1 cellular context compared by ENCODE assay signal in genomic region chr7:1502845-1503244, GRCh38.
TF ChIP-seq lines count a peak whose summit lies in the region.

No MANE protein-coding gene starts in this region.

TF ChIP-seq in GM12878, 131 proteins besides CTCF, POLR2A, EP300 and RAD21:
- TF ChIP-seq BACH1 (IDR thresholded peaks at IDR 0.05; ENCODE audit: borderline replicate concordance) (no peak), SMC3 (IDR thresholded peaks at IDR 0.05; ENCODE audit: borderline replicate concordance, low read length) (no peak), BHLHE40 (IDR thresholded peaks at IDR 0.05; ENCODE audit: borderline replicate concordance in 1 of 2, low read depth in 2 of 2, low read length in 1 of 2) (no peak), SMARCA5 (IDR thresholded peaks at IDR 0.05) (no peak), EED (IDR thresholded peaks at IDR 0.05; ENCODE audit: low read depth) (no peak), CHD1 (IDR thresholded peaks at IDR 0.05; ENCODE audit: low read depth, low read length) (no peak), CHD4 (IDR thresholded peaks at IDR 0.05) (no peak), BMI1 (IDR thresholded peaks at IDR 0.05; ENCODE audit: borderline replicate concordance) (no peak), TCF7 (IDR thresholded peaks at IDR 0.05; ENCODE audit: borderline replicate concordance) (no peak), ASH2L (IDR thresholded peaks at IDR 0.05; ENCODE audit: borderline replicate concordance, low read depth) (no peak), CEBPZ (IDR thresholded peaks at IDR 0.05; ENCODE audit: low read depth, low read length) (no peak), TARDBP (IDR thresholded peaks at IDR 0.05; ENCODE audit: borderline replicate concordance) (no peak), GABPA (IDR thresholded peaks at IDR 0.05; ENCODE audit: low read depth) (no peak), IRF4 (IDR thresholded peaks at IDR 0.05; ENCODE audit: low read depth, low read length) (no peak)
- TF ChIP-seq, protein P1, sequence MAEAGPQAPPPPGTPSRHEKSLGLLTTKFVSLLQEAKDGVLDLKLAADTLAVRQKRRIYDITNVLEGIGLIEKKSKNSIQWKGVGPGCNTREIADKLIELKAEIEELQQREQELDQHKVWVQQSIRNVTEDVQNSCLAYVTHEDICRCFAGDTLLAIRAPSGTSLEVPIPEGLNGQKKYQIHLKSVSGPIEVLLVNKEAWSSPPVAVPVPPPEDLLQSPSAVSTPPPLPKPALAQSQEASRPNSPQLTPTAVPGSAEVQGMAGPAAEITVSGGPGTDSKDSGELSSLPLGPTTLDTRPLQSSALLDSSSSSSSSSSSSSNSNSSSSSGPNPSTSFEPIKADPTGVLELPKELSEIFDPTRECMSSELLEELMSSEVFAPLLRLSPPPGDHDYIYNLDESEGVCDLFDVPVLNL (IDR thresholded peaks at IDR 0.05; ENCODE audit: low read depth, low read length): no peak
- TF ChIP-seq, protein P2, sequence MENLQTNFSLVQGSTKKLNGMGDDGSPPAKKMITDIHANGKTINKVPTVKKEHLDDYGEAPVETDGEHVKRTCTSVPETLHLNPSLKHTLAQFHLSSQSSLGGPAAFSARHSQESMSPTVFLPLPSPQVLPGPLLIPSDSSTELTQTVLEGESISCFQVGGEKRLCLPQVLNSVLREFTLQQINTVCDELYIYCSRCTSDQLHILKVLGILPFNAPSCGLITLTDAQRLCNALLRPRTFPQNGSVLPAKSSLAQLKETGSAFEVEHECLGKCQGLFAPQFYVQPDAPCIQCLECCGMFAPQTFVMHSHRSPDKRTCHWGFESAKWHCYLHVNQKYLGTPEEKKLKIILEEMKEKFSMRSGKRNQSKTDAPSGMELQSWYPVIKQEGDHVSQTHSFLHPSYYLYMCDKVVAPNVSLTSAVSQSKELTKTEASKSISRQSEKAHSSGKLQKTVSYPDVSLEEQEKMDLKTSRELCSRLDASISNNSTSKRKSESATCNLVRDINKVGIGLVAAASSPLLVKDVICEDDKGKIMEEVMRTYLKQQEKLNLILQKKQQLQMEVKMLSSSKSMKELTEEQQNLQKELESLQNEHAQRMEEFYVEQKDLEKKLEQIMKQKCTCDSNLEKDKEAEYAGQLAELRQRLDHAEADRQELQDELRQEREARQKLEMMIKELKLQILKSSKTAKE (IDR thresholded peaks at IDR 0.05; ENCODE audit: low read depth, poor library complexity, severe bottlenecking): no peak
- TF ChIP-seq, protein P3, sequence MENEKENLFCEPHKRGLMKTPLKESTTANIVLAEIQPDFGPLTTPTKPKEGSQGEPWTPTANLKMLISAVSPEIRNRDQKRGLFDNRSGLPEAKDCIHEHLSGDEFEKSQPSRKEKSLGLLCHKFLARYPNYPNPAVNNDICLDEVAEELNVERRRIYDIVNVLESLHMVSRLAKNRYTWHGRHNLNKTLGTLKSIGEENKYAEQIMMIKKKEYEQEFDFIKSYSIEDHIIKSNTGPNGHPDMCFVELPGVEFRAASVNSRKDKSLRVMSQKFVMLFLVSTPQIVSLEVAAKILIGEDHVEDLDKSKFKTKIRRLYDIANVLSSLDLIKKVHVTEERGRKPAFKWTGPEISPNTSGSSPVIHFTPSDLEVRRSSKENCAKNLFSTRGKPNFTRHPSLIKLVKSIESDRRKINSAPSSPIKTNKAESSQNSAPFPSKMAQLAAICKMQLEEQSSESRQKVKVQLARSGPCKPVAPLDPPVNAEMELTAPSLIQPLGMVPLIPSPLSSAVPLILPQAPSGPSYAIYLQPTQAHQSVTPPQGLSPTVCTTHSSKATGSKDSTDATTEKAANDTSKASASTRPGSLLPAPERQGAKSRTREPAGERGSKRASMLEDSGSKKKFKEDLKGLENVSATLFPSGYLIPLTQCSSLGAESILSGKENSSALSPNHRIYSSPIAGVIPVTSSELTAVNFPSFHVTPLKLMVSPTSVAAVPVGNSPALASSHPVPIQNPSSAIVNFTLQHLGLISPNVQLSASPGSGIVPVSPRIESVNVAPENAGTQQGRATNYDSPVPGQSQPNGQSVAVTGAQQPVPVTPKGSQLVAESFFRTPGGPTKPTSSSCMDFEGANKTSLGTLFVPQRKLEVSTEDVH (IDR thresholded peaks at IDR 0.05; ENCODE audit: low read depth, partially characterized antibody): no peak
TF ChIP-seq in GM12878: peak in this region for 0.
